In the genomic region with DNA sequence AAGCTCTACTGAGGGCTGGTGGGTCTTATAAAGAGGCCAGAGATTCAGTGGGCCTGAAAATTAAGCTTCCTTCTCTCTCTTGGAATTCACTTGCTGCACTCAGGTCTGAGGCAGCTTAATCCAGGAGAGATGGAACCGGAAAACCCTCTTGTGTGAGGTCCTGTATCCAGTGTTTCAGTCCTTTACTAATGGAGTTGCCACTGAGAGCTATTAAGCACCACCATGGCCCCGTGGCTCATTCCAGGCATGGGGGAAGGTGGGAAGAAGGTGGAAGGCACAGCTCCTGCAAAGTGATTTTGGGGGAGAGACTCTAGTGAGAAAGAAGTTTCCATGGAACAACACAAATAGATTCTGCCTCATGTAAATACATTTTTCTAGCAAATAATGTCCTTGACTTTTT, we compare ENCODE assay signal across 1 cellular context.
TF ChIP-seq lines count a peak whose summit lies in the region.

No MANE protein-coding gene starts in this region.

TF ChIP-seq in GM23338, 12 proteins besides CTCF, POLR2A, EP300 and RAD21 (continued from another document):
- TF ChIP-seq EZH2 (IDR thresholded peaks at IDR 0.05; ENCODE audit: low read depth, unreplicated experiment) = no peak
- TF ChIP-seq STAT1 (IDR thresholded peaks at IDR 0.05; ENCODE audit: unreplicated experiment) = no peak
TF ChIP-seq in GM23338: peak in this region for 0.
